ENCODE assay signal across 8 cellular contexts in genomic region chr16:30651124-30652004, GRCh38. TPM values are rescaled to one million over a fixed set of nuclear protein-coding genes. Genes with fewer than 3 reads are reported as not detected.
DNase-seq lines count a peak whose midpoint lies in the region; ATAC-seq and TF ChIP-seq lines count a peak whose summit lies in the region.

No MANE protein-coding gene starts in this region.

- H3K36me3 Mint-ChIP-seq in glutamatergic neuron (ENCODE audit: unreplicated experiment) = no peaks in the 10 kb centered on the region

- peak overlapping the region; percentile 88 for H2AK9ac ChIP-seq in IMR-90 (replicated peaks; ENCODE audit: low read depth, low read length, poor library complexity)

- H2AK5ac ChIP-seq in IMR-90 (ENCODE audit: low read depth, low read length) = peak overlapping the region; percentile 88

- peak; percentile 75 for TF ChIP-seq CTCF in IMR-90 (conservative IDR thresholded peaks at IDR 0.05; ENCODE audit: low read depth, low read length)
- TF ChIP-seq CTCF in glutamatergic neuron (IDR thresholded peaks at IDR 0.05; ENCODE audit: partially characterized antibody, unreplicated experiment) = peak; percentile 65
- peak in 2 of 3 donors; percentile 25 to 51 for TF ChIP-seq CTCF in ovary (IDR thresholded peaks at IDR 0.05)
- peak; percentile 39 to 81 (median 66) for TF ChIP-seq CTCF in transverse colon (IDR thresholded peaks at IDR 0.05)

- peak overlapping the region; percentile 68 for H3K18ac ChIP-seq in IMR-90 (ENCODE audit: low read depth, low read length)

- in situ Hi-C loops in IMR-90 (cut with MboI; ENCODE audit: low sequenced_read_pairs) = no loop called here
- in situ Hi-C loops in SK-MEL-5 (cut with HindIII; ENCODE audit: low pct_unique_long_range_greater_than_20kb, low sequenced_read_pairs) = no loop called here
- in situ Hi-C loops in transverse colon (cut with MboI; ENCODE audit: low pct_ligation_motif_present in 1 of 4, low pct_unique_long_range_greater_than_20kb in 1 of 4, low sequenced_read_pairs in 3 of 4) = no loop called here

- TF ChIP-seq RAD21 in IMR-90 (IDR thresholded peaks at IDR 0.05; ENCODE audit: low read length) = peak; percentile 41

- TF ChIP-seq POLR2A in IMR-90 (IDR thresholded peaks at IDR 0.05; ENCODE audit: low read depth, low read length) (no peak; the same call in 1 of the 2 replicates), ovary (IDR thresholded peaks at IDR 0.05) (peak; percentile 6), transverse colon (IDR thresholded peaks at IDR 0.05) (peak; percentile 38)

- H3K4me3 ChIP-seq in IMR-90 (ENCODE audit: insufficient read depth, low read depth, low read length) = peak overlapping the region; percentile 84
- H3K4me3 ChIP-seq in ovary = peak overlapping the region; percentile 62
- peak overlapping the region; percentile 77 to 97 (median 85) for H3K4me3 ChIP-seq in transverse colon

- no peaks in the 10 kb centered on the region for H3K9me1 ChIP-seq in IMR-90 (ENCODE audit: insufficient read depth, low read length)

- DNase-seq in DMS 273 (lab: John Stamatoyannopoulos, UW; ENCODE audit: unreplicated experiment) = peak; percentile 85
- peak; percentile 46 for DNase-seq in IMR-90
- peak; percentile 54 for DNase-seq in SK-MEL-5 (ENCODE audit: low read depth, low spot score)
- peak; percentile 79 for DNase-seq in activated naive CD4-positive, alpha-beta T cell treated with anti-CD3 and anti-CD28 coated beads, Interleukin-2, amount 50 U/mL, for 16 hours
- peak; percentile 78 for DNase-seq in glutamatergic neuron
- DNase-seq in ovary = peak; percentile 60 to 79 (median 72)
- DNase-seq in transverse colon = peak; percentile 80

- peaks cover 26% of the 10 kb centered on the region for H3K36me3 ChIP-seq in IMR-90 (ENCODE audit: control insufficient read depth, insufficient read depth, low read length)
- H3K36me3 ChIP-seq in ovary = no peaks in the 10 kb centered on the region
- peaks cover 0 to 33% (median 8%) of the 10 kb centered on the region in 4 donors for H3K36me3 ChIP-seq in transverse colon

- H4K8ac ChIP-seq in IMR-90 (ENCODE audit: low read depth in 2 of 2, low read length in 2 of 2) = peak overlapping the region; percentile 64 to 85

- H2BK20ac ChIP-seq in IMR-90 (ENCODE audit: low read depth, low read length) = no peak overlapping the region

- H4K5ac ChIP-seq in IMR-90 (ENCODE audit: low read depth, low read length) = peak overlapping the region; percentile 80

- H3K27ac ChIP-seq in IMR-90 (ENCODE audit: insufficient read depth, low read length) = peak overlapping the region; percentile 73
- H3K27ac ChIP-seq in ovary = peak overlapping the region; percentile 76 to 83
- H3K27ac ChIP-seq in transverse colon = peak overlapping the region; percentile 97 to 100 (median 98)

- intact Hi-C loops in IMR-90 (cut with micrococcal nuclease) (loop anchor here (2.0 kb wide), 1 partner anchor 125 kb away; the partner anchor contains the start of gene ZNF768), ovary (cut with DNase I) (loop anchor here in 1 of 4 donors (10.0 kb wide), 2 partner anchors 67 to 277 kb away; partner anchors contain the start of genes MYL11, TBC1D10B and ZNF785), transverse colon (cut with DNase I; ENCODE audit: low total_unique reads) (no loop called here)

- peak overlapping the region; percentile 29; the same call in 1 of the 2 replicates for H4K91ac ChIP-seq in IMR-90 (ENCODE audit: insufficient read depth, low read depth, low read length)

- H2AFZ ChIP-seq in IMR-90 (replicated peaks; ENCODE audit: low read length, poor library complexity) = peak overlapping the region; percentile 96

- peak overlapping the region; percentile 98 for H3K4me3 Mint-ChIP-seq in glutamatergic neuron (ENCODE audit: unreplicated experiment)

- H2BK5ac ChIP-seq in IMR-90 (ENCODE audit: low read depth, low read length, poor library complexity, severe bottlenecking) = peak overlapping the region; percentile 74

- peaks cover 12% of the 10 kb centered on the region for H3K9me3 Mint-ChIP-seq in glutamatergic neuron (ENCODE audit: unreplicated experiment)

- H3K9me3 ChIP-seq in IMR-90 (ENCODE audit: control insufficient read depth, insufficient read depth, low read length) = no peaks in the 10 kb centered on the region
- H3K9me3 ChIP-seq in ovary = no peaks in the 10 kb centered on the region
- H3K9me3 ChIP-seq in transverse colon = no peaks in the 10 kb centered on the region

- H2BK120ac ChIP-seq in IMR-90 (ENCODE audit: low read depth, low read length) = peak overlapping the region; percentile 16

- CTCF ChIA-PET in IMR-90 (lab: Yijun Ruan, JAX) = interaction anchor here (1.2 kb wide), 1 partner anchor 17 kb away, joined by 3 read pairs; no protein-coding TSS in a partner anchor

- BruUV-seq in IMR-90 (replicated peaks; lab: Mats Ljungman, UMichigan) = no TSS peak

- peak overlapping the region; percentile 99 for H3K27ac Mint-ChIP-seq in glutamatergic neuron (ENCODE audit: unreplicated experiment)

- peak overlapping the region; percentile 86 for H3K14ac ChIP-seq in IMR-90 (replicated peaks; ENCODE audit: low read depth, low read length)

- H3K27me3 ChIP-seq in IMR-90 (ENCODE audit: control insufficient read depth, insufficient read depth, low read length) (no peaks in the 10 kb centered on the region), ovary (no peaks in the 10 kb centered on the region), transverse colon (no peaks in the 10 kb centered on the region)

- H3K4ac ChIP-seq in IMR-90 (ENCODE audit: low read depth, low read length) = peak overlapping the region; percentile 83

- peak overlapping the region; percentile 82 for H3K9ac ChIP-seq in IMR-90 (ENCODE audit: low read depth, low read length)

- H2BK15ac ChIP-seq in IMR-90 (ENCODE audit: low read depth, low read length) = peak overlapping the region; percentile 3; the same call in 1 of the 3 replicates

- peak overlapping the region; percentile 63 for H3K56ac ChIP-seq in IMR-90 (ENCODE audit: extremely low read depth, insufficient read depth, low read length)

- peak overlapping the region; percentile 95 for H3K4me2 ChIP-seq in IMR-90 (ENCODE audit: low read depth, low read length)

- no peak for TF ChIP-seq EP300 in ovary (IDR thresholded peaks at IDR 0.05)
- TF ChIP-seq EP300 in transverse colon (IDR thresholded peaks at IDR 0.05; ENCODE audit: low read depth) = no peak

- peak overlapping the region; percentile 94 for H3K23ac ChIP-seq in IMR-90 (ENCODE audit: low read depth, low read length)

- H3K4me1 Mint-ChIP-seq in glutamatergic neuron (ENCODE audit: low read depth, unreplicated experiment) = peaks cover 10% of the 10 kb centered on the region

- 0% methylated on average over 35 of the region's 71 CpGs; no CpG with 5 or more reads in 1 of the 2 experiments for WGBS in IMR-90 (ENCODE audit: extremely low coverage in 2 of 2, insufficient read length in 1 of 2), 2 experiments
- 0 to 1% (median 1%) methylated on average over 39 to 71 of the region's 71 CpGs for WGBS in ovary, 3 donors
- 1% methylated on average over 41 of the region's 71 CpGs; no CpG with 5 or more reads in 1 of the 2 donors for WGBS in transverse colon (ENCODE audit: low coverage in 1 of 2), 2 donors

- dilution Hi-C loops in IMR-90 (cut with HindIII; ENCODE audit: low sequenced_read_pairs, unreplicated experiment) = no loop called here

- POLR2A ChIA-PET in IMR-90 (lab: Charles Lee; ENCODE audit: unreplicated experiment) = no interaction called here

- peaks cover 9% of the 10 kb centered on the region for H3K27me3 Mint-ChIP-seq in glutamatergic neuron (ENCODE audit: unreplicated experiment)

- H4K20me1 ChIP-seq in IMR-90 (ENCODE audit: insufficient read depth, low read length) = no peaks in the 10 kb centered on the region

- H3K4me1 ChIP-seq in IMR-90 (ENCODE audit: control insufficient read depth, insufficient read depth, low read length) = peaks cover 6% of the 10 kb centered on the region; the same call in 1 of the 2 replicates
- H3K4me1 ChIP-seq in ovary (ENCODE audit: insufficient read depth) = peaks cover 6% of the 10 kb centered on the region
- H3K4me1 ChIP-seq in transverse colon = peaks cover 4 to 26% (median 20%) of the 10 kb centered on the region in 4 donors

- H3K79me1 ChIP-seq in IMR-90 (ENCODE audit: low read depth in 1 of 2, low read length in 2 of 2) = peaks cover 17 to 35% of the 10 kb centered on the region in 2 experiments

- ATAC-seq in GM21390 (IDR thresholded peaks at IDR 0.05; ENCODE audit: unreplicated experiment) (peak; percentile 46), IMR-90 (ENCODE audit: low read depth) (peak; percentile 79)

RNA-seq across cellular contexts. Expression of gene PRR14, which starts 0.6 kb away (rescaled TPM):
- total RNA-seq in IMR-90 (2012; rRNA removed) (1.4 and 2.2 TPM in 2 replicates), glutamatergic neuron (ENCODE audit: unreplicated experiment) (79.6 TPM), ovary (10 to 100 TPM; 20.6 to 76.2 (median 50.3) TPM), transverse colon (100 to 1,000 TPM in 2 of 4 donors, 10 to 100 TPM in 2; 42.9 to 154 (median 85.5) TPM)
- polyA plus RNA-seq in IMR-90 (2012; rRNA removed) (11.8 and 11.9 TPM in 2 replicates), ovary (10 to 100 TPM; 37.1 to 52.4 TPM)
- polyA plus RNA-seq in IMR-90 (2012; cell fraction: cytosol; rRNA removed) = 8.8 and 11.3 TPM in 2 replicates
- polyA plus RNA-seq in IMR-90 (2012; cell fraction: nucleus; rRNA removed; ENCODE audit: low replicate concordance) = 43.3 and 60.6 TPM in 2 replicates
- 3.0 and 5.0 TPM in 2 replicates for total RNA-seq in SK-MEL-5 (2014; rRNA removed; shearing (Covaris generic))
- polyA plus RNA-seq in SK-MEL-5 (2015; cell fraction: cytosol; rRNA removed) = 29.4 and 30.0 TPM in 2 replicates
- polyA plus RNA-seq in SK-MEL-5 (2015; cell fraction: nucleus; rRNA removed) = 45.8 and 59.4 TPM in 2 replicates

RNA-seq across cellular contexts. Expression of gene FBRS, which starts 6.9 kb away (rescaled TPM):
- total RNA-seq in IMR-90 (2012; rRNA removed) (2.0 and 2.8 TPM in 2 replicates), glutamatergic neuron (ENCODE audit: unreplicated experiment) (66.7 TPM), ovary (10 to 100 TPM; 22.5 to 75.6 (median 63.0) TPM), transverse colon (100 to 1,000 TPM in 1 of 4 donors, 10 to 100 TPM in 3; 54.6 to 114 (median 73.1) TPM)
- polyA plus RNA-seq in IMR-90 (2012; rRNA removed) (20.5 and 22.4 TPM in 2 replicates), ovary (10 to 100 TPM; 15.6 to 45.6 TPM)
- polyA plus RNA-seq in IMR-90 (2012; cell fraction: cytosol; rRNA removed) = 15.0 and 18.0 TPM in 2 replicates
- polyA plus RNA-seq in IMR-90 (2012; cell fraction: nucleus; rRNA removed; ENCODE audit: low replicate concordance) = 64.6 and 100 TPM in 2 replicates
- total RNA-seq in SK-MEL-5 (2014; rRNA removed; shearing (Covaris generic)) = 8.8 and 8.9 TPM in 2 replicates
- 40.5 and 53.2 TPM in 2 replicates for polyA plus RNA-seq in SK-MEL-5 (2015; cell fraction: cytosol; rRNA removed)
- 78.2 and 83.6 TPM in 2 replicates for polyA plus RNA-seq in SK-MEL-5 (2015; cell fraction: nucleus; rRNA removed)

RNA-seq across cellular contexts. Expression of gene ZNF689, which starts 41.2 kb away (rescaled TPM):
- total RNA-seq in IMR-90 (2012; rRNA removed) = 1.9 and 2.7 TPM in 2 replicates
- 2.9 and 3.8 TPM in 2 replicates for polyA plus RNA-seq in IMR-90 (2012; rRNA removed)
- polyA plus RNA-seq in IMR-90 (2012; cell fraction: cytosol; rRNA removed) = 2.1 and 3.8 TPM in 2 replicates
- 3.3 and 5.2 TPM in 2 replicates for polyA plus RNA-seq in IMR-90 (2012; cell fraction: nucleus; rRNA removed; ENCODE audit: low replicate concordance)
- 23.0 TPM in 2 replicates for total RNA-seq in SK-MEL-5 (2014; rRNA removed; shearing (Covaris generic))
- 28.8 and 39.0 TPM in 2 replicates for polyA plus RNA-seq in SK-MEL-5 (2015; cell fraction: cytosol; rRNA removed)
- polyA plus RNA-seq in SK-MEL-5 (2015; cell fraction: nucleus; rRNA removed) = 19.6 and 19.9 TPM in 2 replicates
- total RNA-seq in glutamatergic neuron (ENCODE audit: unreplicated experiment) = 14.6 TPM
- 10 to 100 TPM in 5 of 7 donors, 1 to 10 TPM in 2; 6.2 to 13.2 (median 11.6) TPM for total RNA-seq in ovary
- polyA plus RNA-seq in ovary = 1 to 10 TPM; 6.9 to 8.8 TPM
- total RNA-seq in transverse colon = 10 to 100 TPM in 1 of 4 donors, 1 to 10 TPM in 3; 3.4 to 77.1 (median 8.1) TPM

RNA-seq across cellular contexts. Expression of gene SRCAP, which starts 47.6 kb away (rescaled TPM):
- 4.5 and 6.4 TPM in 2 replicates for total RNA-seq in IMR-90 (2012; rRNA removed)
- polyA plus RNA-seq in IMR-90 (2012; rRNA removed) = 8.2 and 8.9 TPM in 2 replicates
- polyA plus RNA-seq in IMR-90 (2012; cell fraction: cytosol; rRNA removed) = 3.1 and 6.8 TPM in 2 replicates
- 15.4 and 26.0 TPM in 2 replicates for polyA plus RNA-seq in IMR-90 (2012; cell fraction: nucleus; rRNA removed; ENCODE audit: low replicate concordance)
- total RNA-seq in SK-MEL-5 (2014; rRNA removed; shearing (Covaris generic)) = 5.8 and 9.4 TPM in 2 replicates
- polyA plus RNA-seq in SK-MEL-5 (2015; cell fraction: cytosol; rRNA removed) = 18.3 and 19.2 TPM in 2 replicates
- polyA plus RNA-seq in SK-MEL-5 (2015; cell fraction: nucleus; rRNA removed) = 10.2 and 19.4 TPM in 2 replicates
- total RNA-seq in glutamatergic neuron (ENCODE audit: unreplicated experiment) = 60.1 TPM
- total RNA-seq in ovary = 10 to 100 TPM; 11.4 to 73.1 (median 55.1) TPM
- polyA plus RNA-seq in ovary = 10 to 100 TPM; 13.5 to 20.9 TPM
- 100 to 1,000 TPM in 1 of 4 donors, 10 to 100 TPM in 3; 43.8 to 135 (median 71.3) TPM for total RNA-seq in transverse colon

Comparison
In these comparisons a context has a peak if more than half of its experiments do, and no peak if none do; other contexts are left out.
1. Peak in every context shown above with its lines: DNase-seq, ATAC-seq, H3K4me3 ChIP-seq and H3K27ac ChIP-seq.